Comparison of ENCODE assay signal across 8 cellular contexts in genomic region chr2:201157694-201158093, GRCh38. TPM values are rescaled to one million over a fixed set of nuclear protein-coding genes. Genes with fewer than 3 reads are reported as not detected.
A peak's percentile ranks its signal among the peaks of the same experiment; 100 is the strongest.
DNase-seq lines count a peak whose midpoint lies in the region; ATAC-seq lines count a peak whose summit lies in the region.

No MANE protein-coding gene starts in this region.

- peak overlapping the region; percentile 5; the same call in 1 of the 2 replicates for H3K9ac ChIP-seq in iPS-20b (ENCODE audit: low read depth, low read length)

- no peak overlapping the region for H3K4me3 ChIP-seq in iPS-20b (ENCODE audit: low read length)
- no peak overlapping the region for H3K4me3 ChIP-seq in thymus (ENCODE audit: low read length)

- DNase-seq in UCSD-AML1 (lab: John Stamatoyannopoulos, UW; ENCODE audit: unreplicated experiment) (peak; percentile 57), DMS53 treated with DMSO at 0.1 percent for 48 hours (lab: John Stamatoyannopoulos, UW; ENCODE audit: unreplicated experiment) (no peak), NK-92 (lab: John Stamatoyannopoulos, UW; ENCODE audit: unreplicated experiment) (no peak)
- no peak for DNase-seq in activated CD8-positive, alpha-beta memory T cell treated with anti-CD3 and anti-CD28 coated beads, Interleukin-2, amount 50 U/mL, for 4 hours

- H3K9me3 ChIP-seq in iPS-20b (ENCODE audit: insufficient read depth, low read depth, low read length): no peaks in the 10 kb centered on the region
- H3K9me3 ChIP-seq in thymus (ENCODE audit: control insufficient read depth): no peaks in the 10 kb centered on the region

- ATAC-seq in GM19035 (IDR thresholded peaks at IDR 0.05; ENCODE audit: unreplicated experiment) (peak; percentile 16), HG03060 (IDR thresholded peaks at IDR 0.05; ENCODE audit: low read depth, unreplicated experiment) (peak; percentile 21)

- peaks cover 6% of the 10 kb centered on the region; the same call in 1 of the 2 replicates for H3K4me1 ChIP-seq in iPS-20b (ENCODE audit: insufficient read depth, low read length)
- no peaks in the 10 kb centered on the region for H3K4me1 ChIP-seq in thymus (ENCODE audit: control insufficient read depth, insufficient read depth, low read length)

- no peaks in the 10 kb centered on the region for H3K27me3 ChIP-seq in iPS-20b (ENCODE audit: insufficient read depth, low read length)
- H3K27me3 ChIP-seq in thymus (ENCODE audit: control insufficient read depth, insufficient read depth): no peaks in the 10 kb centered on the region

- no peak overlapping the region for H3K27ac ChIP-seq in iPS-20b (ENCODE audit: low read length)
- peak overlapping the region; percentile 65 for H3K27ac ChIP-seq in thymus (ENCODE audit: low read depth)

- no peaks in the 10 kb centered on the region for H3K36me3 ChIP-seq in iPS-20b (ENCODE audit: insufficient read depth, low read depth, low read length)
- H3K36me3 ChIP-seq in thymus (ENCODE audit: control insufficient read depth, insufficient read depth): peaks cover 50% of the 10 kb centered on the region

- WGBS in thymus: 38% methylated on average over 4 of the region's 4 CpGs

RNA-seq across cellular contexts. Expression of gene CASP10, which starts 25.2 kb away (rescaled TPM):
- polyA plus RNA-seq in thymus: 7.7 TPM

RNA-seq across cellular contexts. Expression of gene CFLAR, which starts 41.7 kb away (rescaled TPM):
- 84.5 TPM for polyA plus RNA-seq in thymus
